ENCODE assay signal across 8 cellular contexts in genomic region chr2:69933839-69934613, GRCh38. TPM values are rescaled to one million over a fixed set of nuclear protein-coding genes. Genes with fewer than 3 reads are reported as not detected.
DNase-seq lines count a peak whose midpoint lies in the region; ATAC-seq and TF ChIP-seq lines count a peak whose summit lies in the region.

No MANE protein-coding gene starts in this region.

- no peak overlapping the region for H3K9ac ChIP-seq in HUES48 (ENCODE audit: low read depth, low read length)

- 32% methylated on average over 4 of the region's 4 CpGs for WGBS in right lobe of liver (ENCODE audit: insufficient coverage, low coverage, low lambda C conversion rate, missing lambda C conversion rate)

- no peak overlapping the region for H3K4me3 ChIP-seq in HUES48 (ENCODE audit: low read depth, low read length)
- no peak overlapping the region for H3K4me3 ChIP-seq in right lobe of liver

- TF ChIP-seq CTCF in AG09319 (IDR thresholded peaks at IDR 0.05; ENCODE audit: low read depth, low read length) (no peak), right lobe of liver (IDR thresholded peaks at IDR 0.05) (no peak)

- peak; percentile 40 to 87 (median 70) for ATAC-seq in right lobe of liver
- ATAC-seq in HG03439 (IDR thresholded peaks at IDR 0.05; ENCODE audit: unreplicated experiment), result no peak
- no peak for ATAC-seq in activated CD4-positive, CD25-positive, alpha-beta regulatory T cell treated with anti-CD3 and anti-CD28 coated beads, Interleukin-2, amount 50 U/mL, for 24 hours
- ATAC-seq in HG03442 (IDR thresholded peaks at IDR 0.05; ENCODE audit: unreplicated experiment), result no peak

- H3K9me3 ChIP-seq in HUES48 (ENCODE audit: control insufficient read depth, insufficient read depth, low read length) (no peaks in the 10 kb centered on the region), right lobe of liver (no peaks in the 10 kb centered on the region)

- H3K4me1 ChIP-seq in HUES48 (ENCODE audit: control insufficient read depth, insufficient read depth, low read length) (peaks cover 5% of the 10 kb centered on the region; the same call in 1 of the 2 replicates), right lobe of liver (peaks cover 0 to 12% (median 0%) of the 10 kb centered on the region in 4 donors)

- peak; percentile 45 for DNase-seq in AG09319 (ENCODE audit: extremely low read depth, low read depth)
- peak; percentile 78 for DNase-seq in astrocyte of the hippocampus (ENCODE audit: low read depth, low spot score)
- no peak for DNase-seq in right lobe of liver
- no peak for DNase-seq in COLO668 (lab: John Stamatoyannopoulos, UW; ENCODE audit: unreplicated experiment)

- H3K27ac ChIP-seq in HUES48 (ENCODE audit: low read depth, low read length) (peak overlapping the region; percentile 51), right lobe of liver (peak overlapping the region in 1 of 3 donors; percentile 25)

- H3K36me3 ChIP-seq in HUES48 (ENCODE audit: control insufficient read depth, insufficient read depth, low read length) (peaks cover 7% of the 10 kb centered on the region), right lobe of liver (peaks cover 6 to 38% (median 13%) of the 10 kb centered on the region in 4 donors)

- no peaks in the 10 kb centered on the region for H3K27me3 ChIP-seq in HUES48 (ENCODE audit: control insufficient read depth, insufficient read depth, low read length)
- no peaks in the 10 kb centered on the region for H3K27me3 ChIP-seq in right lobe of liver

- intact Hi-C loops in right lobe of liver (cut with DNase I), result loop anchor here in 1 of 2 donors (10.0 kb wide), 1 partner anchor 131 kb away; no protein-coding TSS in a partner anchor

- no peak for TF ChIP-seq POLR2A in right lobe of liver (IDR thresholded peaks at IDR 0.05)

RNA-seq across cellular contexts. Expression of gene MXD1, which starts 19.1 kb away (rescaled TPM):
- total RNA-seq in right lobe of liver, result 10 to 100 TPM in 1 of 6 experiments, 1 to 10 TPM in 5; 3.5 to 13.1 (median 4.3) TPM

RNA-seq across cellular contexts. Expression of gene ASPRV1, which starts 27.4 kb away (rescaled TPM):
- total RNA-seq in right lobe of liver, result under 1 TPM; 0.31 to 0.98 (median 0.59) TPM

RNA-seq across cellular contexts. Expression of gene SNRNP27, which starts 40.3 kb away (rescaled TPM):
- total RNA-seq in right lobe of liver, result 10 to 100 TPM; 12.1 to 37.7 (median 17.2) TPM

Comparison
In these comparisons a context has a peak if more than half of its experiments do, and no peak if none do; other contexts are left out.
1. DNase-seq: peak in AG09319 (single experiment) and astrocyte of the hippocampus (single experiment); none in right lobe of liver (0 of 3) and COLO668 (single experiment).
2. ATAC-seq: peak in right lobe of liver (4 of 4); none in HG03439 (single experiment), activated CD4-positive, CD25-positive, alpha-beta regulatory T cell treated with anti-CD3 and anti-CD28 coated beads, Interleukin-2, amount 50 U/mL, for 24 hours (0 of 2) and HG03442 (single experiment).